ENCODE assay signal across 8 cellular contexts in genomic region chr17:29592850-29593545, GRCh38. TPM values are rescaled to one million over a fixed set of nuclear protein-coding genes. Genes with fewer than 3 reads are reported as not detected.
DNase-seq lines count a peak whose midpoint lies in the region; ATAC-seq and TF ChIP-seq lines count a peak whose summit lies in the region.

Gene ANKRD13B (plus strand): TSS chr17:29593132. CDS start chr17:29593622, 490 bp downstream.

- peak within 1 kb of the TSS; percentile 60 to 89 for H3K4me3 ChIP-seq in gastroesophageal sphincter

- no peaks in the 10 kb centered on the region for H3K27me3 ChIP-seq in gastroesophageal sphincter

- no peak for TF ChIP-seq EP300 in gastroesophageal sphincter (IDR thresholded peaks at IDR 0.05)

- H3K9me3 ChIP-seq in gastroesophageal sphincter: no peaks in the 10 kb centered on the region

- TF ChIP-seq POLR2A in gastroesophageal sphincter (IDR thresholded peaks at IDR 0.05): no peak

- ATAC-seq in gastroesophageal sphincter (no peak), omental fat pad (ENCODE audit: low FRiP score) (no peak), HG02973 (IDR thresholded peaks at IDR 0.05; ENCODE audit: unreplicated experiment) (no peak), HG03469 (IDR thresholded peaks at IDR 0.05; ENCODE audit: unreplicated experiment) (no peak)

- TF ChIP-seq CTCF in gastroesophageal sphincter (IDR thresholded peaks at IDR 0.05): no peak
- no peak for TF ChIP-seq CTCF in omental fat pad (IDR thresholded peaks at IDR 0.05)

- peak within 1 kb of the TSS; percentile 58 to 98 (median 90) for H3K27ac ChIP-seq in gastroesophageal sphincter

- no CpG with 5 or more reads among the region's 94 CpGs for WGBS in gastroesophageal sphincter (ENCODE audit: low coverage in 1 of 2), 2 donors

- H3K4me1 ChIP-seq in gastroesophageal sphincter: peaks cover 0 to 85% (median 52%) of the 10 kb centered on the region in 3 donors

- no peaks in the 10 kb centered on the region for H3K36me3 ChIP-seq in gastroesophageal sphincter

- DNase-seq in SKM-1 treated with dmso at 0.1 percent for 144 hours (lab: John Stamatoyannopoulos, UW; ENCODE audit: unreplicated experiment) (peak; percentile 15), SKM-1 (lab: John Stamatoyannopoulos, UW; ENCODE audit: unreplicated experiment) (no peak), NCI-H2171 (lab: John Stamatoyannopoulos, UW) (peak; percentile 87), omental fat pad (ENCODE audit: low spot score) (no peak)
- peak; percentile 56 for DNase-seq in activated T-cell treated with anti-CD3 and anti-CD28 coated beads, Interleukin-2, amount 50 U/mL, for 1 hour

RNA-seq across cellular contexts. Expression of gene ANKRD13B, which starts in this region (rescaled TPM):
- 10 to 100 TPM in 2 of 4 donors, 1 to 10 TPM in 2; 4.4 to 22.8 (median 10.0) TPM for total RNA-seq in gastroesophageal sphincter
- 10 to 100 TPM in 3 of 4 donors, 1 to 10 TPM in 1; 9.2 to 18.3 (median 13.2) TPM for total RNA-seq in omental fat pad

Comparison
In these comparisons a context has a peak if more than half of its experiments do, and no peak if none do; other contexts are left out.
1. DNase-seq: peak in SKM-1 treated with dmso at 0.1 percent for 144 hours (single experiment), NCI-H2171 (single experiment) and activated T-cell treated with anti-CD3 and anti-CD28 coated beads, Interleukin-2, amount 50 U/mL, for 1 hour (single experiment); none in SKM-1 (single experiment) and omental fat pad (single experiment).